Comparison of ENCODE assay signal across 8 cellular contexts in genomic region chr11:94767701-94768601, GRCh38. TPM values are rescaled to one million over a fixed set of nuclear protein-coding genes. Genes with fewer than 3 reads are reported as not detected.
A peak's percentile ranks its signal among the peaks of the same experiment; 100 is the strongest.
DNase-seq lines count a peak whose midpoint lies in the region; ATAC-seq, FAIRE-seq and TF ChIP-seq lines count a peak whose summit lies in the region.

A gene with protein sequence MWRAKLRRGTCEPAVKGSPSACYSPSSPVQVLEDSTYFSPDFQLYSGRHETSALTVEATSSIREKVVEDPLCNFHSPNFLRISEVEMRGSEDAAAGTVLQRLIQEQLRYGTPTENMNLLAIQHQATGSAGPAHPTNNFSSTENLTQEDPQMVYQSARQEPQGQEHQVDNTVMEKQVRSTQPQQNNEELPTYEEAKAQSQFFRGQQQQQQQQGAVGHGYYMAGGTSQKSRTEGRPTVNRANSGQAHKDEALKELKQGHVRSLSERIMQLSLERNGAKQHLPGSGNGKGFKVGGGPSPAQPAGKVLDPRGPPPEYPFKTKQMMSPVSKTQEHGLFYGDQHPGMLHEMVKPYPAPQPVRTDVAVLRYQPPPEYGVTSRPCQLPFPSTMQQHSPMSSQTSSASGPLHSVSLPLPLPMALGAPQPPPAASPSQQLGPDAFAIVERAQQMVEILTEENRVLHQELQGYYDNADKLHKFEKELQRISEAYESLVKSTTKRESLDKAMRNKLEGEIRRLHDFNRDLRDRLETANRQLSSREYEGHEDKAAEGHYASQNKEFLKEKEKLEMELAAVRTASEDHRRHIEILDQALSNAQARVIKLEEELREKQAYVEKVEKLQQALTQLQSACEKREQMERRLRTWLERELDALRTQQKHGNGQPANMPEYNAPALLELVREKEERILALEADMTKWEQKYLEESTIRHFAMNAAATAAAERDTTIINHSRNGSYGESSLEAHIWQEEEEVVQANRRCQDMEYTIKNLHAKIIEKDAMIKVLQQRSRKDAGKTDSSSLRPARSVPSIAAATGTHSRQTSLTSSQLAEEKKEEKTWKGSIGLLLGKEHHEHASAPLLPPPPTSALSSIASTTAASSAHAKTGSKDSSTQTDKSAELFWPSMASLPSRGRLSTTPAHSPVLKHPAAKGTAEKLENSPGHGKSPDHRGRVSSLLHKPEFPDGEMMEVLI (plus strand): TSS chr11:94768356. CDS start chr11:94768512, 156 bp downstream.

- H3F3A ChIP-seq in MM.1S (ENCODE audit: insufficient read depth, low read length) (peaks cover 3% of the 10 kb centered on the region; the same call in 1 of the 2 replicates), SK-N-SH (replicated peaks; ENCODE audit: insufficient read depth) (peaks cover 11% of the 10 kb centered on the region), smooth muscle cell (ENCODE audit: low read depth) (peaks cover 18% of the 10 kb centered on the region)

- no peak for TF ChIP-seq CTCF in MM.1S (IDR thresholded peaks at IDR 0.05; ENCODE audit: low read length)
- no peak; the same call in 1 of the 2 replicates for TF ChIP-seq CTCF in SK-N-SH (IDR thresholded peaks at IDR 0.05)
- peak in 2 of 3 experiments; percentile 12 to 48 for TF ChIP-seq CTCF in keratinocyte (optimal IDR thresholded peaks at IDR 0.05 in 1 of 3, IDR thresholded peaks at IDR 0.05 in 1 of 3, conservative IDR thresholded peaks at IDR 0.05 in 1 of 3; ENCODE audit: extremely low read depth in 1 of 3, insufficient read depth in 2 of 3, low read length in 3 of 3)
- TF ChIP-seq CTCF in smooth muscle cell (IDR thresholded peaks at IDR 0.05; ENCODE audit: borderline replicate concordance, insufficient read depth, poor library complexity, severe bottlenecking), result no peak

- WGBS in SK-N-SH (ENCODE audit: low lambda C conversion rate), result 10% methylated on average over 11 of the region's 57 CpGs
- WGBS in smooth muscle cell (ENCODE audit: low lambda C conversion rate), result 1% methylated on average over 52 of the region's 57 CpGs

- CTCF ChIA-PET in SK-N-SH (lab: Yijun Ruan, JAX), result interaction anchor here (0.6 to 8.6 kb wide), 19 partner anchors 9 to 299 kb away, joined by 3 to 87 read pairs (median 3); partner anchors contain the start of genes ANKRD49 and SRSF8

- dilution Hi-C loops in keratinocyte (cut with MboI; ENCODE audit: extremely low pct_ligation_motif_present, low sequenced_read_pairs), result no loop called here

- no peaks in the 10 kb centered on the region for H3K9me1 ChIP-seq in keratinocyte (ENCODE audit: control insufficient read depth, extremely low read depth, insufficient read depth, low read length)

- H2AFZ ChIP-seq in MM.1S (ENCODE audit: low read length), result peak within 1 kb of the TSS; percentile 94
- peak within 1 kb of the TSS; percentile 96 for H2AFZ ChIP-seq in SK-N-SH (ENCODE audit: low read depth)
- peak within 1 kb of the TSS; percentile 24 for H2AFZ ChIP-seq in keratinocyte (ENCODE audit: control insufficient read depth, low read length)
- H2AFZ ChIP-seq in smooth muscle cell (ENCODE audit: low read depth), result peak within 1 kb of the TSS; percentile 69

- H3K9me3 ChIP-seq in MM.1S (replicated peaks; ENCODE audit: insufficient read depth, low read length) (no peaks in the 10 kb centered on the region), SK-N-SH (no peaks in the 10 kb centered on the region), keratinocyte (ENCODE audit: control insufficient read depth, low read depth, low read length) (no peaks in the 10 kb centered on the region), smooth muscle cell (replicated peaks; ENCODE audit: low read depth) (no peaks in the 10 kb centered on the region)

- H3K4me2 ChIP-seq in MM.1S (ENCODE audit: low read depth, low read length), result peak within 1 kb of the TSS; percentile 89
- peak within 1 kb of the TSS; percentile 89 for H3K4me2 ChIP-seq in SK-N-SH
- peak within 1 kb of the TSS; percentile 98 for H3K4me2 ChIP-seq in keratinocyte (ENCODE audit: control insufficient read depth, extremely low read depth, insufficient read depth, low read depth, low read length)
- peak within 1 kb of the TSS; percentile 96 for H3K4me2 ChIP-seq in smooth muscle cell

- H4K20me1 ChIP-seq in MM.1S (ENCODE audit: insufficient read depth, low read length) (no peaks in the 10 kb centered on the region), SK-N-SH (ENCODE audit: insufficient read depth) (0 out of 2 replicates have a peak, but pooled peaks cover 8% of the 10 kb centered on the region), keratinocyte (ENCODE audit: control insufficient read depth, extremely low read depth, insufficient read depth, low read length) (peaks cover 11% of the 10 kb centered on the region), smooth muscle cell (ENCODE audit: low read depth) (peaks cover 37% of the 10 kb centered on the region)

- POLR2A ChIA-PET in SK-N-SH (lab: Yijun Ruan, JAX), result interaction anchor here (0.6 to 2.3 kb wide), 11 partner anchors 9 to 1027 kb away, joined by 3 to 17 read pairs (median 3); partner anchors contain the start of genes C11orf54 and TAF1D

- TF ChIP-seq RAD21 in SK-N-SH (IDR thresholded peaks at IDR 0.05; ENCODE audit: low read length), result peak; percentile 53

- peaks cover 9% of the 10 kb centered on the region; the same call in 1 of the 2 replicates for H3K4me1 ChIP-seq in MM.1S (ENCODE audit: low read length)
- H3K4me1 ChIP-seq in SK-N-SH (ENCODE audit: control insufficient read depth in 1 of 2, insufficient read depth in 2 of 2, low read depth in 1 of 2, low read length in 1 of 2), result peaks cover 14 to 21% of the 10 kb centered on the region in 2 experiments; a peak in 3 of 4 replicates
- H3K4me1 ChIP-seq in keratinocyte (ENCODE audit: control insufficient read depth, extremely low read depth, insufficient read depth, low read length), result peaks cover 42% of the 10 kb centered on the region
- peaks cover 27% of the 10 kb centered on the region for H3K4me1 ChIP-seq in smooth muscle cell (ENCODE audit: low read depth)

- H3K27me3 ChIP-seq in MM.1S (replicated peaks; ENCODE audit: insufficient read depth, low read length), result no peaks in the 10 kb centered on the region
- H3K27me3 ChIP-seq in SK-N-SH (ENCODE audit: insufficient read depth), result no peaks in the 10 kb centered on the region
- no peaks in the 10 kb centered on the region for H3K27me3 ChIP-seq in keratinocyte (ENCODE audit: control insufficient read depth, extremely low read depth, insufficient read depth, low read length)
- H3K27me3 ChIP-seq in smooth muscle cell (ENCODE audit: low read depth), result no peaks in the 10 kb centered on the region

- peak; percentile 5 for FAIRE-seq in keratinocyte (lab: Jason Lieb, UNC)

- peaks cover 37% of the 10 kb centered on the region for H3K79me2 ChIP-seq in MM.1S (ENCODE audit: low read length)
- H3K79me2 ChIP-seq in SK-N-SH (ENCODE audit: insufficient read depth), result peaks cover 45% of the 10 kb centered on the region
- peaks cover 66% of the 10 kb centered on the region for H3K79me2 ChIP-seq in keratinocyte (ENCODE audit: control insufficient read depth, insufficient read depth, low read length)
- peaks cover 47% of the 10 kb centered on the region for H3K79me2 ChIP-seq in smooth muscle cell (ENCODE audit: low read depth)

- DNase-seq in EH (ENCODE audit: low read depth), result peak; percentile 93
- DNase-seq in MM.1S, result peak; percentile 91
- peak; percentile 94 for DNase-seq in SK-N-SH
- DNase-seq in keratinocyte (ENCODE audit: low read depth, low spot score), result no peak
- peak; percentile 77 for DNase-seq in smooth muscle cell (lab: John Stamatoyannopoulos, UW; ENCODE audit: unreplicated experiment)

- H3K36me3 ChIP-seq in MM.1S (replicated peaks; ENCODE audit: insufficient read depth, low read length) (no peaks in the 10 kb centered on the region), SK-N-SH (replicated peaks in 1 of 2; ENCODE audit: control insufficient read depth in 1 of 2, insufficient read depth in 2 of 2, low read length in 1 of 2) (no peaks in the 10 kb centered on the region), keratinocyte (ENCODE audit: control insufficient read depth in 2 of 2, extremely low read depth in 1 of 2, insufficient read depth in 2 of 2, low read length in 2 of 2) (peaks cover 3 to 11% of the 10 kb centered on the region in 2 experiments), smooth muscle cell (ENCODE audit: low read depth) (no peaks in the 10 kb centered on the region)

- peak within 1 kb of the TSS; percentile 77 for H3K4me3 ChIP-seq in MM.1S (ENCODE audit: low read length)
- H3K4me3 ChIP-seq in SK-N-SH (ENCODE audit: low read depth in 2 of 2, low read length in 1 of 2), result peak within 1 kb of the TSS; percentile 89 to 97
- peak within 1 kb of the TSS; percentile 91 to 97 (median 92) for H3K4me3 ChIP-seq in keratinocyte (ENCODE audit: control insufficient read depth in 2 of 3, extremely low read depth in 1 of 3, insufficient read depth in 2 of 3, low read depth in 1 of 3, low read length in 3 of 3)
- H3K4me3 ChIP-seq in smooth muscle cell, result peak within 1 kb of the TSS; percentile 91

- TF ChIP-seq EP300 in SK-N-SH (IDR thresholded peaks at IDR 0.05; ENCODE audit: borderline replicate concordance in 1 of 2, low read depth in 1 of 2, low read length in 1 of 2), result peak in 1 of 2 experiments; percentile 60; a peak in 2 of 4 replicates

- ATAC-seq in GM21737 (IDR thresholded peaks at IDR 0.05; ENCODE audit: unreplicated experiment), result peak; percentile 88
- no peak for ATAC-seq in HG03565 (IDR thresholded peaks at IDR 0.05; ENCODE audit: unreplicated experiment)

- H3K9me2 ChIP-seq in MM.1S (replicated peaks; ENCODE audit: insufficient read depth, low read length) (no peaks in the 10 kb centered on the region), SK-N-SH (no peaks in the 10 kb centered on the region)

- H3K9ac ChIP-seq in MM.1S (ENCODE audit: low read length), result peak within 1 kb of the TSS; percentile 82
- peak within 1 kb of the TSS; percentile 90 for H3K9ac ChIP-seq in SK-N-SH
- H3K9ac ChIP-seq in keratinocyte (ENCODE audit: control insufficient read depth, extremely low read depth, insufficient read depth, low read length), result peak within 1 kb of the TSS; percentile 95
- peak within 1 kb of the TSS; percentile 96 for H3K9ac ChIP-seq in smooth muscle cell (ENCODE audit: low read depth)

- H3K27ac ChIP-seq in MM.1S (ENCODE audit: low read length) (peak within 1 kb of the TSS; percentile 35; the same call in 1 of the 2 replicates), SK-N-SH (ENCODE audit: low read depth in 2 of 2, low read length in 1 of 2) (peak within 1 kb of the TSS; percentile 75 to 95), cingulate gyrus (ENCODE audit: low read depth, low read length) (peak within 1 kb of the TSS; percentile 39), keratinocyte (ENCODE audit: control insufficient read depth, insufficient read depth, low read length) (peak within 1 kb of the TSS; percentile 86), smooth muscle cell (ENCODE audit: low read depth) (peak within 1 kb of the TSS; percentile 95)

RNA-seq across cellular contexts. Expression of the gene that starts here (rescaled TPM):
- polyA plus RNA-seq in SK-N-SH (2012; rRNA removed), result 10.7 and 11.7 TPM in 2 replicates
- 8.5 and 11.1 TPM in 2 replicates for polyA plus RNA-seq in SK-N-SH (2012; cell fraction: cytosol; rRNA removed)
- polyA plus RNA-seq in SK-N-SH (2012; cell fraction: nucleus; rRNA removed), result 8.1 and 12.3 TPM in 2 replicates
- 62.4 to 110 TPM (median 86.5 TPM) in 3 replicates for polyA plus RNA-seq in keratinocyte
- 28.9 TPM for polyA plus RNA-seq in keratinocyte (2011; ENCODE audit: low read depth)
- 58.9 and 89.6 TPM in 2 replicates for polyA plus RNA-seq in keratinocyte (2011; cell fraction: cytosol; rRNA removed)
- 149 and 163 TPM in 2 replicates for polyA plus RNA-seq in keratinocyte (2011; cell fraction: nucleus; rRNA removed)
- polyA plus RNA-seq in keratinocyte (2012; ENCODE audit: low replicate concordance), result 31.6 and 98.4 TPM in 2 replicates
- polyA minus RNA-seq in keratinocyte, result 140 to 193 TPM (median 155 TPM) in 3 replicates
- 103 TPM for polyA minus RNA-seq in keratinocyte (2011; cell fraction: cytosol; rRNA and poly(A)+ RNA removed)
- polyA minus RNA-seq in keratinocyte (2011; cell fraction: nucleus; rRNA and poly(A)+ RNA removed), result 195 and 328 TPM in 2 replicates
- total RNA-seq in smooth muscle cell, result 61.0 and 63.5 TPM in 2 replicates
- polyA plus RNA-seq in smooth muscle cell, result 23.4 and 23.8 TPM in 2 replicates

Comparison
In these comparisons a context has a peak if more than half of its experiments do, and no peak if none do; other contexts are left out.
1. H2AFZ ChIP-seq: peak in every context shown above with its lines; median percentile 96 in SK-N-SH; 94 in MM.1S; 69 in smooth muscle cell; 24 in keratinocyte.
2. H3K27ac ChIP-seq: peak in every context shown above with its lines; median percentile 95 in smooth muscle cell; 86 in keratinocyte; 85 in SK-N-SH; 39 in cingulate gyrus; 35 in MM.1S.
3. CTCF ChIP-seq: peak in keratinocyte (2 of 3); none in MM.1S (single experiment), SK-N-SH (single experiment) and smooth muscle cell (single experiment).
4. Peak in every context shown above with its lines, with median percentiles within 50 percentile points of each other: H3K4me2 ChIP-seq, H3K4me3 ChIP-seq and H3K9ac ChIP-seq.